8 cellular contexts compared by ENCODE assay signal in genomic region chr6:73586416-73586974, GRCh38.
A peak's percentile ranks its signal among the peaks of the same experiment; 100 is the strongest.
DNase-seq lines count a peak whose midpoint lies in the region; ATAC-seq and TF ChIP-seq lines count a peak whose summit lies in the region.

No MANE protein-coding gene starts in this region.

- DNase-seq in AG10803 (ENCODE audit: low read depth) (peak; percentile 45), RPMI8226 (peak; percentile 82), epithelial cell of proximal tubule (ENCODE audit: low read depth) (peak; percentile 15), NCI-H446 (lab: John Stamatoyannopoulos, UW) (no peak), G401 (ENCODE audit: low spot score) (no peak)

- no peaks in the 10 kb centered on the region for H3K27me3 ChIP-seq in neuron (ENCODE audit: insufficient read depth, low read length)

- peak overlapping the region; percentile 7 for H2AFZ ChIP-seq in neuron (ENCODE audit: low read depth, low read length)

- TF ChIP-seq CTCF in AG10803 (conservative IDR thresholded peaks at IDR 0.05; ENCODE audit: low read length) (no peak), epithelial cell of proximal tubule (conservative IDR thresholded peaks at IDR 0.05; ENCODE audit: low read depth, low read length) (no peak)

- H3K4me1 ChIP-seq in neuron (ENCODE audit: insufficient read depth, low read length): peaks cover 25% of the 10 kb centered on the region

- no peaks in the 10 kb centered on the region for H3K36me3 ChIP-seq in neuron (ENCODE audit: insufficient read depth, low read length)

- ATAC-seq in GM21529 (IDR thresholded peaks at IDR 0.05; ENCODE audit: unreplicated experiment) (peak; percentile 2), GM18870 (IDR thresholded peaks at IDR 0.05; ENCODE audit: unreplicated experiment) (no peak)

- H3K4me3 ChIP-seq in AG10803 (ENCODE audit: low read length) (peak overlapping the region; percentile 42), epithelial cell of proximal tubule (ENCODE audit: low read depth, low read length) (peak overlapping the region; percentile 37), neuron (ENCODE audit: low read length) (peak overlapping the region; percentile 42)

- in situ Hi-C loops in G401 (cut with HindIII; ENCODE audit: low sequenced_read_pairs): no loop called here

- H3K9me3 ChIP-seq in neuron (ENCODE audit: low read length): no peaks in the 10 kb centered on the region

Comparison
In these comparisons a context has a peak if more than half of its experiments do, and no peak if none do; other contexts are left out.
1. DNase-seq: peak in AG10803 (single experiment), RPMI8226 (single experiment) and epithelial cell of proximal tubule (single experiment); none in NCI-H446 (0 of 2) and G401 (single experiment).
2. Peak in every context shown above with its lines, with median percentiles within 50 percentile points of each other: H3K4me3 ChIP-seq.